In the genomic region with DNA sequence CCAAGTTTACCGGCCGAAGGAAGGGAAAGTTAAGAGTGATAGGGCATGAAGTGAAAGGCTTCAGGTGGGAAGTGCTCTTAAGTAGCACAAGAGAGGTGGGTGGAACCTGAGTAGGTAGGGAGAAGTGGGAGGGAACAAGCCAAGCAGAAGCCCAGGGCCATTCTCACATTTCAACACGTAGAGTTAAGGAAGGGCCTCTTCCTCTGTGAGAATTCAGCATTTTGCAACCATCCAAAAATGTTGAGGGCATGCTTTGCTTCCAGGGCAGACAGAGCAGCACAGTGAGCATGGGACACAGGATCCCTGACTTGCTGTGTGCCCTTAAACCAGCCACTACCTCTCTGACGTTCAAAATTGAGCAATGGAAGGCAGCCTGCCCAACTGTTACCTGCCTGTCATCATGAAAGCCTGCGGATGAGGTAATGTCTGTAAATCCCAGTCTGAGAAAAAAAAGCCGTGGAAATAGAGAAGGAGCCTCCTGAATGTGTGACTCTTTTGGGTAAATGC, we compare ENCODE assay signal across 9 cellular contexts. TPM values are rescaled to one million over a fixed set of nuclear protein-coding genes. Genes with fewer than 3 reads are reported as not detected.
DNase-seq lines count a peak whose midpoint lies in the region; ATAC-seq and TF ChIP-seq lines count a peak whose summit lies in the region.
"Had no signal": no experiment of that assay in that cellular context is flagged by ENCODE, and none has a peak within 500 bp of the region (broad histone marks: within the 10 kb centered on the region; RNA-seq: fewer than 3 reads in every experiment).

No MANE protein-coding gene starts in this region.

- H3K27ac ChIP-seq in hepatocyte: peak overlapping the region; percentile 2
- peak overlapping the region; percentile 78 for H3K27ac ChIP-seq in thymus (ENCODE audit: low read depth)
- no peak overlapping the region for H3K27ac ChIP-seq in gastroesophageal sphincter
- H3K27ac ChIP-seq in RWPE1: no peak overlapping the region

- H3K4me3 ChIP-seq in hepatocyte (no peak overlapping the region), thymus (ENCODE audit: low read length) (no peak overlapping the region), gastroesophageal sphincter (no peak overlapping the region)

- no peak for DNase-seq in activated naive CD4-positive, alpha-beta T cell (lab: John Stamatoyannopoulos, UW)
- DNase-seq in RPMI8226 (peak; percentile 33), hepatocyte (ENCODE audit: low spot score) (no peak), RWPE1 (ENCODE audit: low spot score) (no peak)
- DNase-seq: BE2C had no signal

- H3K4me2 ChIP-seq in hepatocyte: no peak overlapping the region

- H3K27me3 Mint-ChIP-seq in activated naive CD4-positive, alpha-beta T cell treated with anti-CD3 and anti-CD28 coated beads, Interleukin-2, amount 50 U/mL, for 24 hours: no peaks in the 10 kb centered on the region

- ATAC-seq in gastroesophageal sphincter (no peak), GM21515 (IDR thresholded peaks at IDR 0.05; ENCODE audit: unreplicated experiment) (no peak)

- TF ChIP-seq CTCF in hepatocyte (IDR thresholded peaks at IDR 0.05; ENCODE audit: poor library complexity) (no peak), gastroesophageal sphincter (IDR thresholded peaks at IDR 0.05) (no peak), RWPE1 (conservative IDR thresholded peaks at IDR 0.05; ENCODE audit: low read depth) (no peak)

- no peaks in the 10 kb centered on the region for H3K9me2 ChIP-seq in hepatocyte (replicated peaks; ENCODE audit: insufficient read depth)

- peaks cover 29% of the 10 kb centered on the region for H3K79me2 ChIP-seq in hepatocyte

- peak overlapping the region; percentile 84 for H3K4me3 Mint-ChIP-seq in activated naive CD4-positive, alpha-beta T cell treated with anti-CD3 and anti-CD28 coated beads, Interleukin-2, amount 50 U/mL, for 24 hours

- CTCF ChIA-PET in RWPE1 (lab: Yijun Ruan, JAX): interaction anchor here (0.6 kb wide), 1 partner anchor 42 kb away, joined by 3 read pairs; no protein-coding TSS in a partner anchor

- H3K27ac Mint-ChIP-seq in activated naive CD4-positive, alpha-beta T cell treated with anti-CD3 and anti-CD28 coated beads, Interleukin-2, amount 50 U/mL, for 24 hours: peak overlapping the region; percentile 95

- TF ChIP-seq POLR2A in gastroesophageal sphincter (IDR thresholded peaks at IDR 0.05): no peak

- H3K9me3 ChIP-seq in hepatocyte (ENCODE audit: low read depth) (no peaks in the 10 kb centered on the region), thymus (ENCODE audit: control insufficient read depth) (no peaks in the 10 kb centered on the region), gastroesophageal sphincter (no peaks in the 10 kb centered on the region)
- H3K9me3 ChIP-seq: BE2C had no signal

- TF ChIP-seq EP300 in gastroesophageal sphincter (IDR thresholded peaks at IDR 0.05): no peak

- no peak overlapping the region for H2AFZ ChIP-seq in hepatocyte

- H3K4me1 Mint-ChIP-seq in activated naive CD4-positive, alpha-beta T cell treated with anti-CD3 and anti-CD28 coated beads, Interleukin-2, amount 50 U/mL, for 24 hours: peaks cover 81% of the 10 kb centered on the region

- WGBS in hepatocyte (ENCODE audit: low lambda C conversion rate, missing lambda C conversion rate): 60% methylated on average over 6 of the region's 6 CpGs
- 68% methylated on average over 6 of the region's 6 CpGs for WGBS in thymus
- 85 to 86% methylated on average over 3 to 6 of the region's 6 CpGs for WGBS in gastroesophageal sphincter (ENCODE audit: low coverage in 1 of 2), 2 donors

- H4K20me1 ChIP-seq in hepatocyte (ENCODE audit: insufficient read depth, poor library complexity, severe bottlenecking): no peaks in the 10 kb centered on the region

- peaks cover 14% of the 10 kb centered on the region for H3K36me3 Mint-ChIP-seq in activated naive CD4-positive, alpha-beta T cell treated with anti-CD3 and anti-CD28 coated beads, Interleukin-2, amount 50 U/mL, for 24 hours

- H3K27me3 ChIP-seq in hepatocyte (no peaks in the 10 kb centered on the region), thymus (ENCODE audit: control insufficient read depth, insufficient read depth) (no peaks in the 10 kb centered on the region), gastroesophageal sphincter (no peaks in the 10 kb centered on the region)

- H3K36me3 ChIP-seq in hepatocyte (replicated peaks; ENCODE audit: insufficient read depth, low read depth): no peaks in the 10 kb centered on the region
- H3K36me3 ChIP-seq in thymus (ENCODE audit: control insufficient read depth, insufficient read depth): no peaks in the 10 kb centered on the region
- no peaks in the 10 kb centered on the region for H3K36me3 ChIP-seq in gastroesophageal sphincter
- H3K36me3 ChIP-seq: BE2C had no signal

- no peaks in the 10 kb centered on the region for H3K9me3 Mint-ChIP-seq in activated naive CD4-positive, alpha-beta T cell treated with anti-CD3 and anti-CD28 coated beads, Interleukin-2, amount 50 U/mL, for 24 hours

- POLR2A ChIA-PET in RWPE1 (lab: Yijun Ruan, JAX; ENCODE audit: low non-redundant PET): no interaction called here

- peaks cover 11% of the 10 kb centered on the region for H3K4me1 ChIP-seq in hepatocyte (ENCODE audit: insufficient read depth)
- H3K4me1 ChIP-seq in thymus (ENCODE audit: control insufficient read depth, insufficient read depth, low read length): peaks cover 64% of the 10 kb centered on the region
- peaks cover 0 to 21% (median 3%) of the 10 kb centered on the region in 3 donors for H3K4me1 ChIP-seq in gastroesophageal sphincter
- H3K4me1 ChIP-seq: BE2C had no signal

RNA-seq across cellular contexts. Expression of gene CYFIP2, which starts 3.3 kb away (rescaled TPM):
- total RNA-seq in hepatocyte (24.8 and 44.9 TPM in 2 replicates), gastroesophageal sphincter (10 to 100 TPM; 13.7 to 50.6 (median 23.1) TPM)
- polyA plus RNA-seq in hepatocyte (24.2 and 30.2 TPM in 2 replicates), thymus (102 TPM)

Comparison
In these comparisons a context has a peak if more than half of its experiments do, and no peak if none do; other contexts are left out.
1. H3K27ac ChIP-seq: peak in hepatocyte (single experiment) and thymus (single experiment); none in gastroesophageal sphincter (0 of 4) and RWPE1 (single experiment).